8 cellular contexts compared by ENCODE assay signal in genomic region chr3:9732753-9733115, GRCh38. TPM values are rescaled to one million over a fixed set of nuclear protein-coding genes. Genes with fewer than 3 reads are reported as not detected.
DNase-seq lines count a peak whose midpoint lies in the region; ATAC-seq and TF ChIP-seq lines count a peak whose summit lies in the region.

No MANE protein-coding gene starts in this region.

- H4K20me1 ChIP-seq in fibroblast of lung (ENCODE audit: control insufficient read depth, extremely low read depth, insufficient read depth, low read length), result no peaks in the 10 kb centered on the region

- peak overlapping the region; percentile 96 for H3K4me3 Mint-ChIP-seq in progenitor cell of endocrine pancreas (ENCODE audit: low read depth)

- peak overlapping the region; percentile 93 for H3K4me2 ChIP-seq in fibroblast of lung (ENCODE audit: extremely low read depth, insufficient read depth, low read length)

- H3K9ac ChIP-seq in fibroblast of lung (ENCODE audit: insufficient read depth, low read length), result peak overlapping the region; percentile 100

- DNase-seq in GM03348 (ENCODE audit: low spot score) (peak; percentile 54), RWPE2 (ENCODE audit: low spot score) (no peak), fibroblast of lung (ENCODE audit: low read depth in 2 of 2) (no peak), progenitor cell of endocrine pancreas (ENCODE audit: low spot score, unreplicated experiment) (no peak), NCI-H774 (lab: John Stamatoyannopoulos, UW) (no peak), GOT3 (lab: John Stamatoyannopoulos, UW) (no peak)

- H3K4me1 Mint-ChIP-seq in progenitor cell of endocrine pancreas (ENCODE audit: low read depth), result peaks cover 13% of the 10 kb centered on the region

- H3K9me3 ChIP-seq in RWPE2 (ENCODE audit: severe bottlenecking) (no peaks in the 10 kb centered on the region), fibroblast of lung (ENCODE audit: control insufficient read depth, insufficient read depth, low read depth, low read length) (no peaks in the 10 kb centered on the region)

- H3K9me3 Mint-ChIP-seq in progenitor cell of endocrine pancreas (ENCODE audit: low read depth), result no peaks in the 10 kb centered on the region

- H3K27ac ChIP-seq in RWPE2 (ENCODE audit: poor library complexity, severe bottlenecking), result no peak overlapping the region
- H3K27ac ChIP-seq in fibroblast of lung (ENCODE audit: insufficient read depth, low read length), result peak overlapping the region; percentile 99

- H3K79me2 ChIP-seq in fibroblast of lung (ENCODE audit: control insufficient read depth, insufficient read depth, low read length), result peaks cover 35% of the 10 kb centered on the region

- H3K4me3 ChIP-seq in RWPE2 (ENCODE audit: severe bottlenecking) (peak overlapping the region; percentile 65), fibroblast of lung (replicated peaks in 1 of 4; ENCODE audit: control extremely low read depth in 1 of 4, insufficient read depth in 1 of 4, low read depth in 3 of 4, low read length in 4 of 4) (peak overlapping the region; percentile 51 to 92 (median 80))

- H3K36me3 Mint-ChIP-seq in progenitor cell of endocrine pancreas (ENCODE audit: insufficient read depth), result peaks cover 2% of the 10 kb centered on the region

- TF ChIP-seq CTCF in RWPE2 (IDR thresholded peaks at IDR 0.05; ENCODE audit: poor library complexity, severe bottlenecking) (no peak), fibroblast of lung (conservative IDR thresholded peaks at IDR 0.05 in 1 of 2, IDR thresholded peaks at IDR 0.05 in 1 of 2; ENCODE audit: low read depth in 1 of 2, low read length in 2 of 2) (no peak), progenitor cell of endocrine pancreas (IDR thresholded peaks at IDR 0.05; ENCODE audit: unreplicated experiment) (no peak)

- ATAC-seq in RWPE2 (ENCODE audit: low read depth) (no peak; the same call in 2 of the 3 replicates), HG02840 (IDR thresholded peaks at IDR 0.05; ENCODE audit: low FRiP score, unreplicated experiment) (no peak), HG03342 (IDR thresholded peaks at IDR 0.05; ENCODE audit: unreplicated experiment) (no peak)

- H3K27me3 ChIP-seq in RWPE2 (ENCODE audit: insufficient read depth, poor library complexity, severe bottlenecking) (no peaks in the 10 kb centered on the region), fibroblast of lung (ENCODE audit: control insufficient read depth, insufficient read depth, low read length) (no peaks in the 10 kb centered on the region)

- H3K4me1 ChIP-seq in RWPE2 (ENCODE audit: insufficient read depth, poor library complexity, severe bottlenecking) (no peaks in the 10 kb centered on the region), fibroblast of lung (ENCODE audit: control insufficient read depth, extremely low read depth, insufficient read depth, low read length) (peaks cover 5% of the 10 kb centered on the region)

- H3K36me3 ChIP-seq in RWPE2 (ENCODE audit: low read depth) (peaks cover 29% of the 10 kb centered on the region), fibroblast of lung (ENCODE audit: control insufficient read depth, insufficient read depth, low read length) (peaks cover 10% of the 10 kb centered on the region)

- H3K27ac Mint-ChIP-seq in progenitor cell of endocrine pancreas, result peak overlapping the region; percentile 88

- H3K27me3 Mint-ChIP-seq in progenitor cell of endocrine pancreas, result peaks cover 3% of the 10 kb centered on the region

- no peak overlapping the region for H2AFZ ChIP-seq in fibroblast of lung (ENCODE audit: low read length)

RNA-seq across cellular contexts. Expression of gene BRPF1, which starts 1.2 kb away (rescaled TPM):
- total RNA-seq in fibroblast of lung, result 12.2 and 12.3 TPM in 2 replicates
- 4.1 and 7.1 TPM in 2 replicates for polyA plus RNA-seq in fibroblast of lung
- polyA plus RNA-seq in fibroblast of lung (2012), result 7.7 and 8.9 TPM in 2 replicates
- polyA minus RNA-seq in fibroblast of lung (ENCODE audit: low replicate concordance), result 18.6 and 29.6 TPM in 2 replicates
- 25.2 and 25.6 TPM in 2 replicates for total RNA-seq in progenitor cell of endocrine pancreas

RNA-seq across cellular contexts. Expression of gene OGG1, which starts 17.0 kb away (rescaled TPM):
- total RNA-seq in fibroblast of lung, result 23.6 and 24.4 TPM in 2 replicates
- polyA plus RNA-seq in fibroblast of lung, result 20.1 and 22.2 TPM in 2 replicates
- 20.5 and 22.7 TPM in 2 replicates for polyA plus RNA-seq in fibroblast of lung (2012)
- polyA minus RNA-seq in fibroblast of lung (ENCODE audit: low replicate concordance), result 57.1 and 85.8 TPM in 2 replicates
- 46.3 and 47.7 TPM in 2 replicates for total RNA-seq in progenitor cell of endocrine pancreas

RNA-seq across cellular contexts. Expression of gene CPNE9, which starts 29.1 kb away (rescaled TPM):
- total RNA-seq in fibroblast of lung (under 0.01 TPM in 1 of 2 replicates, not detected in the other), progenitor cell of endocrine pancreas (0.47 and 0.69 TPM in 2 replicates)
- polyA plus RNA-seq in fibroblast of lung, result not detected in 2 replicates
- polyA plus RNA-seq in fibroblast of lung (2012), result not detected in 2 replicates
- polyA minus RNA-seq in fibroblast of lung (ENCODE audit: low replicate concordance), result not detected in 2 replicates

RNA-seq across cellular contexts. Expression of gene CAMK1, which starts 37.0 kb away (rescaled TPM):
- total RNA-seq in fibroblast of lung, result 55.2 and 64.2 TPM in 2 replicates
- polyA plus RNA-seq in fibroblast of lung, result 27.7 and 37.0 TPM in 2 replicates
- polyA plus RNA-seq in fibroblast of lung (2012), result 37.0 and 60.0 TPM in 2 replicates
- 26.4 and 48.8 TPM in 2 replicates for polyA minus RNA-seq in fibroblast of lung (ENCODE audit: low replicate concordance)
- total RNA-seq in progenitor cell of endocrine pancreas, result 16.9 and 17.1 TPM in 2 replicates

RNA-seq across cellular contexts. Expression of gene TADA3, which starts 59.5 kb away (rescaled TPM):
- total RNA-seq in fibroblast of lung, result 69.3 and 87.9 TPM in 2 replicates
- polyA plus RNA-seq in fibroblast of lung, result 51.2 and 64.5 TPM in 2 replicates
- 68.9 and 87.6 TPM in 2 replicates for polyA plus RNA-seq in fibroblast of lung (2012)
- 96.1 and 125 TPM in 2 replicates for polyA minus RNA-seq in fibroblast of lung (ENCODE audit: low replicate concordance)
- total RNA-seq in progenitor cell of endocrine pancreas, result 66.6 and 70.8 TPM in 2 replicates
